Comparison of ENCODE assay signal across 1 cellular context in the genomic region with DNA sequence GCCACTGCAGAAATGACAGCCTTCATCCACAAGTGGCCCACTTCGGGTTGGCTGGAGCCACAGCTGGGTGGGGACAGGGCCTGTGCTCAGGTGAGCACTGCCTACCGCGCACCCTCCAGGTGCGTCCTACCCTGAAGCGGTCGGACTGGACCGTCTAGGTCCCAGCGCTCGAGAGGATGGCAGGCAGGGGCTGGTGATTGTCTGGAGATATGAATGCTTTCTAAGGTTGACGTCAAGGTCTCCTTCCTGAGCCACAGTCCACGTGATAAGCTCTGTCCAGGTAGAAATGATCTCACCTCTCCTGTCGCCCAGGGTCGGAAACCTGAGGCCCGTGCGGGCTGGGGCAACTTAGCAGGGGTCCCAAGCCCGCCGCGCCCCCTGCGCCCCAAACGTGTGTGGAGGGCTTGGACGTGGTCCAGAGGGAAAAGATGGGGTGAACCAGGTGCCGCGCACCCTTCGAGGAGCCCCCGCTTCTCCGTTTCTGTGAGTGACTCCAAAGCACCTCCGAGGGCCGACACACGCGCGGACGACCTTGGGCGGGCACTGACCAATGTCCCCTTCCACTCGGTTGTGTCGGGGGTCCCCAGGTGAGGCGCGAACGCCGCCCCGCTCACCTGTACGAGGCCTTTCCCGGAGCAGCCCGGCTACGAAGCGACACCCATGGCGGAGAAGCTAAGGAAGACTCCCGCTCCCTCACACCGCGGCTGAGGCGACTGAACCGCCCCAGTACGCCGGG.
TF ChIP-seq lines count a peak whose summit lies in the region.

No MANE protein-coding gene starts in this region.

TF ChIP-seq in HEK293, 187 proteins besides CTCF, POLR2A, EP300 and RAD21 (continued from another document):
- TF ChIP-seq ZXDB (tag by site-specific recombination; IDR thresholded peaks at IDR 0.05) (peak; percentile 80), ZNF791 (tag by site-specific recombination; IDR thresholded peaks at IDR 0.05) (no peak), ZNF37A (tag by site-specific recombination; IDR thresholded peaks at IDR 0.05) (no peak), ZNF10 (tag by site-specific recombination; IDR thresholded peaks at IDR 0.05) (no peak), ZFP37 (tag by site-specific recombination; IDR thresholded peaks at IDR 0.05) (no peak), ZNF404 (tag by site-specific recombination; IDR thresholded peaks at IDR 0.05) (no peak), SETDB1 (IDR thresholded peaks at IDR 0.05; ENCODE audit: insufficient read length, low read length) (no peak)
- TF ChIP-seq, protein P1, sequence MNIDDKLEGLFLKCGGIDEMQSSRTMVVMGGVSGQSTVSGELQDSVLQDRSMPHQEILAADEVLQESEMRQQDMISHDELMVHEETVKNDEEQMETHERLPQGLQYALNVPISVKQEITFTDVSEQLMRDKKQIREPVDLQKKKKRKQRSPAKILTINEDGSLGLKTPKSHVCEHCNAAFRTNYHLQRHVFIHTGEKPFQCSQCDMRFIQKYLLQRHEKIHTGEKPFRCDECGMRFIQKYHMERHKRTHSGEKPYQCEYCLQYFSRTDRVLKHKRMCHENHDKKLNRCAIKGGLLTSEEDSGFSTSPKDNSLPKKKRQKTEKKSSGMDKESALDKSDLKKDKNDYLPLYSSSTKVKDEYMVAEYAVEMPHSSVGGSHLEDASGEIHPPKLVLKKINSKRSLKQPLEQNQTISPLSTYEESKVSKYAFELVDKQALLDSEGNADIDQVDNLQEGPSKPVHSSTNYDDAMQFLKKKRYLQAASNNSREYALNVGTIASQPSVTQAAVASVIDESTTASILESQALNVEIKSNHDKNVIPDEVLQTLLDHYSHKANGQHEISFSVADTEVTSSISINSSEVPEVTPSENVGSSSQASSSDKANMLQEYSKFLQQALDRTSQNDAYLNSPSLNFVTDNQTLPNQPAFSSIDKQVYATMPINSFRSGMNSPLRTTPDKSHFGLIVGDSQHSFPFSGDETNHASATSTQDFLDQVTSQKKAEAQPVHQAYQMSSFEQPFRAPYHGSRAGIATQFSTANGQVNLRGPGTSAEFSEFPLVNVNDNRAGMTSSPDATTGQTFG (tag by site-specific recombination; IDR thresholded peaks at IDR 0.05; ENCODE audit: borderline replicate concordance), result no peak; the same call in 1 of the 2 replicates
